ENCODE assay signal across 8 cellular contexts in the genomic region with DNA sequence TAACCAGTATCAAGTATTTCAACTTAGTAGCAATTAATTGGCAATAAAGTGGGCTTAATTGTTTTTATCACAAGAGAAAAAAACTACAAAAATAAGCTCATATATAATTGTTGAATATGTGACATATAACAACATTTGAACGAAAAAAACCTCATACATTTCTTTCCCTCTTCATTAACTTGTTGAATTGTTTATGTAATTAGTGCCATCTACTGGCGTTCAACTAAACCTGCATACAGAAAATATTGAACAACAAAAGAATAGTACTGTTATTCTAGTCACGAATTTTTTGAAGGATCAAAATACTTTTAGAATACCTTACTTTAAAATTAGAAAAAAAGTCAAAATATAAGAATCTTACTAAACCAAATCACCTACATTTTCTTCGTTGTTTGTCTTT.
DNase-seq lines count a peak whose midpoint lies in the region; ATAC-seq, FAIRE-seq and TF ChIP-seq lines count a peak whose summit lies in the region.

No MANE protein-coding gene starts in this region.

- intact Hi-C loops in endothelial cell of umbilical vein (cut with micrococcal nuclease), result loop anchor here (1.0 to 10.0 kb wide), 8 partner anchors 164 to 924 kb away; no protein-coding TSS in a partner anchor

- no TSS peak for BruUV-seq in endothelial cell of umbilical vein (replicated peaks; lab: Mats Ljungman, UMichigan)

- H3K9ac ChIP-seq in endothelial cell of umbilical vein (replicated peaks; ENCODE audit: extremely low read depth, insufficient read depth, low read length), result no peak overlapping the region

- H3K4me3 ChIP-seq in AG04449 (ENCODE audit: low read depth, low read length) (no peak overlapping the region), endothelial cell of umbilical vein (replicated peaks in 1 of 3; ENCODE audit: insufficient read depth in 1 of 3, low read depth in 1 of 3, low read length in 3 of 3) (no peak overlapping the region), retinal pigment epithelial cell (ENCODE audit: low read length) (no peak overlapping the region)

- no peaks in the 10 kb centered on the region for H3K36me3 ChIP-seq in endothelial cell of umbilical vein (ENCODE audit: control insufficient read depth in 2 of 2, extremely low read depth in 1 of 2, insufficient read depth in 2 of 2, low read length in 2 of 2)

- ATAC-seq in GM21619 (IDR thresholded peaks at IDR 0.05; ENCODE audit: unreplicated experiment), result no peak

- no peaks in the 10 kb centered on the region for H4K20me1 ChIP-seq in endothelial cell of umbilical vein (replicated peaks; ENCODE audit: control insufficient read depth, extremely low read depth, insufficient read depth, low read length)

- POLR2A ChIA-PET in AG04449 (lab: Yijun Ruan, JAX), result no interaction called here
- POLR2A ChIA-PET in endothelial cell of umbilical vein (lab: Charles Lee), result no interaction called here

- CTCF ChIA-PET in AG04449 (lab: Yijun Ruan, JAX), result interaction anchor here (0.6 to 8.4 kb wide), 9 partner anchors 11 to 621 kb away, joined by 3 to 171 read pairs (median 3); no protein-coding TSS in a partner anchor
- CTCF ChIA-PET in endothelial cell of umbilical vein (lab: Charles Lee), result interaction anchor here (0.6 to 3.8 kb wide), 19 partner anchors 9 to 621 kb away, joined by 3 to 92 read pairs (median 3); no protein-coding TSS in a partner anchor

- H3K9me1 ChIP-seq in endothelial cell of umbilical vein (replicated peaks; ENCODE audit: control insufficient read depth, extremely low read depth, insufficient read depth, low read length), result no peaks in the 10 kb centered on the region

- no peak overlapping the region for H3K4me2 ChIP-seq in endothelial cell of umbilical vein (ENCODE audit: insufficient read depth, low read length)

- dilution Hi-C loops in endothelial cell of umbilical vein (cut with MboI; ENCODE audit: extremely low pct_ligation_motif_present, low sequenced_read_pairs), result no loop called here

- no peaks in the 10 kb centered on the region for H3K79me2 ChIP-seq in endothelial cell of umbilical vein (ENCODE audit: control insufficient read depth, insufficient read depth, low read length)

- no peaks in the 10 kb centered on the region for H3K9me3 ChIP-seq in endothelial cell of umbilical vein (replicated peaks; ENCODE audit: control insufficient read depth, insufficient read depth, low read length)

- DNase-seq in AG04449 (ENCODE audit: low read depth, low spot score) (peak; percentile 0), GM19239 (ENCODE audit: insufficient read length, low spot score) (no peak), NOMO-1 treated with DMSO at 0.1 percent for 48 hours (lab: John Stamatoyannopoulos, UW; ENCODE audit: unreplicated experiment) (peak; percentile 60), endothelial cell of umbilical vein (ENCODE audit: low read depth, low spot score) (peak; percentile 28), retinal pigment epithelial cell (ENCODE audit: low read depth) (no peak), HuH-7 (ENCODE audit: low spot score) (no peak), NCI-H774 (lab: John Stamatoyannopoulos, UW) (no peak)

- H2AFZ ChIP-seq in endothelial cell of umbilical vein (ENCODE audit: low read depth, low read length), result no peak overlapping the region

- H3K4me1 ChIP-seq in endothelial cell of umbilical vein (ENCODE audit: control insufficient read depth, extremely low read depth, insufficient read depth, low read length), result no peaks in the 10 kb centered on the region

- TF ChIP-seq CTCF in AG04449 (IDR thresholded peaks at IDR 0.05; ENCODE audit: insufficient read depth, low read length, missing control alignments) (peak; percentile 7), endothelial cell of umbilical vein (IDR thresholded peaks at IDR 0.05; ENCODE audit: extremely low read depth in 1 of 2, insufficient read depth in 1 of 2, low read depth in 1 of 2, low read length in 2 of 2) (peak; percentile 13 to 22), retinal pigment epithelial cell (conservative IDR thresholded peaks at IDR 0.05; ENCODE audit: low read depth, low read length) (peak; percentile 46)

- no peak overlapping the region for H3K27ac ChIP-seq in endothelial cell of umbilical vein (ENCODE audit: insufficient read depth, low read depth, low read length)

- FAIRE-seq in GM19239 (lab: Jason Lieb, UNC), result peak; percentile 93
- peak; percentile 70 for FAIRE-seq in endothelial cell of umbilical vein (lab: Jason Lieb, UNC)

- no peaks in the 10 kb centered on the region for H3K27me3 ChIP-seq in endothelial cell of umbilical vein (ENCODE audit: control insufficient read depth in 2 of 2, insufficient read depth in 2 of 2, low read length in 2 of 2)

- no peak for TF ChIP-seq POLR2A in endothelial cell of umbilical vein (IDR thresholded peaks at IDR 0.05; ENCODE audit: low read depth, low read length)

TF ChIP-seq in endothelial cell of umbilical vein, 7 proteins besides CTCF, POLR2A, EP300 and RAD21:
- TF ChIP-seq POLR2AphosphoS5 (IDR thresholded peaks at IDR 0.05; ENCODE audit: insufficient read depth, low read depth, low read length) (no peak), GATA2 (IDR thresholded peaks at IDR 0.05; ENCODE audit: insufficient read depth, insufficient read length, low read depth, low read length) (no peak), FOS (IDR thresholded peaks at IDR 0.05; ENCODE audit: borderline replicate concordance, insufficient read depth, low read length) (no peak), MYC (IDR thresholded peaks at IDR 0.05; ENCODE audit: low read depth, low read length) (no peak), EZH2 (IDR thresholded peaks at IDR 0.05; ENCODE audit: borderline replicate concordance, low read depth, low read length, severe bottlenecking) (no peak), JUN (IDR thresholded peaks at IDR 0.05; ENCODE audit: borderline replicate concordance, insufficient read depth, insufficient read length, low read depth) (no peak)
- TF ChIP-seq, protein P1, sequence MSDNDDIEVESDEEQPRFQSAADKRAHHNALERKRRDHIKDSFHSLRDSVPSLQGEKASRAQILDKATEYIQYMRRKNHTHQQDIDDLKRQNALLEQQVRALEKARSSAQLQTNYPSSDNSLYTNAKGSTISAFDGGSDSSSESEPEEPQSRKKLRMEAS (IDR thresholded peaks at IDR 0.05; ENCODE audit: insufficient read depth, insufficient read length), result no peak
TF ChIP-seq in endothelial cell of umbilical vein: peak in this region for 0.

Comparison
In these comparisons a context has a peak if more than half of its experiments do, and no peak if none do; other contexts are left out.
1. DNase-seq: peak in AG04449 (single experiment), NOMO-1 treated with DMSO at 0.1 percent for 48 hours (single experiment) and endothelial cell of umbilical vein (single experiment); none in GM19239 (single experiment), retinal pigment epithelial cell (single experiment), HuH-7 (single experiment) and NCI-H774 (single experiment).
2. Peak in every context shown above with its lines, with median percentiles within 50 percentile points of each other: CTCF ChIP-seq.